8 cellular contexts compared by ENCODE assay signal in genomic region chr3:63193647-63194046, GRCh38.
DNase-seq lines count a peak whose midpoint lies in the region; TF ChIP-seq lines count a peak whose summit lies in the region.

No MANE protein-coding gene starts in this region.

- H3K27ac ChIP-seq in RWPE1, result no peak overlapping the region
- H3K27ac ChIP-seq in iPS DF 6.9 (ENCODE audit: low read length), result no peak overlapping the region

- H3K36me3 ChIP-seq in iPS DF 6.9 (ENCODE audit: control insufficient read depth, insufficient read depth, low read length), result no peaks in the 10 kb centered on the region

- TF ChIP-seq CTCF in AG09319 (IDR thresholded peaks at IDR 0.05; ENCODE audit: low read depth, low read length), result peak; percentile 61
- TF ChIP-seq CTCF in RWPE1 (conservative IDR thresholded peaks at IDR 0.05; ENCODE audit: low read depth), result peak; percentile 47

- no peak overlapping the region for H3K4me3 ChIP-seq in iPS DF 6.9 (ENCODE audit: low read length)

- no peaks in the 10 kb centered on the region for H3K27me3 ChIP-seq in iPS DF 6.9 (ENCODE audit: control insufficient read depth, insufficient read depth, low read length)

- POLR2A ChIA-PET in RWPE1 (lab: Yijun Ruan, JAX; ENCODE audit: low non-redundant PET), result no interaction called here

- H3K9me3 ChIP-seq in iPS DF 6.9 (ENCODE audit: control insufficient read depth, insufficient read depth, low read length), result no peaks in the 10 kb centered on the region

- peak; percentile 3 for DNase-seq in AG09319 (ENCODE audit: extremely low read depth, low read depth)
- peak; percentile 10 for DNase-seq in HT1080 (ENCODE audit: low read depth)
- DNase-seq in RWPE1 (ENCODE audit: low spot score), result peak; percentile 13
- peak; percentile 9 for DNase-seq in iPS DF 6.9 (ENCODE audit: low read depth, low spot score)
- no peak for DNase-seq in stimulated activated CD4-positive, alpha-beta T cell treated with anti-CD3 and anti-CD28 coated beads, Interleukin-2, amount 100 ng/mL, for 24 hours
- no peak for DNase-seq in activated gamma-delta T cell (lab: John Stamatoyannopoulos, UW)
- no peak for DNase-seq in stimulated activated CD4-positive, alpha-beta T cell treated with anti-CD3 and anti-CD28 coated beads, Interleukin-12 subunit alpha, Interleukin-12 subunit beta, amount 100 ng/mL, for 4 hours
- no peak for DNase-seq in COR-L47 (lab: John Stamatoyannopoulos, UW)

- no CpG with 5 or more reads among the region's 3 CpGs for WGBS in iPS DF 6.9 (ENCODE audit: insufficient coverage, insufficient read length)

- CTCF ChIA-PET in RWPE1 (lab: Yijun Ruan, JAX), result interaction anchor here (0.6 to 0.9 kb wide), 3 partner anchors 28 to 527 kb away, joined by 3 to 6 read pairs (median 4); no protein-coding TSS in a partner anchor

- H3K4me1 ChIP-seq in iPS DF 6.9 (ENCODE audit: control insufficient read depth, insufficient read depth, low read length), result no peaks in the 10 kb centered on the region

Comparison
In these comparisons a context has a peak if more than half of its experiments do, and no peak if none do; other contexts are left out.
1. DNase-seq: peak in AG09319 (single experiment), HT1080 (single experiment), RWPE1 (single experiment) and iPS DF 6.9 (single experiment); none in stimulated activated CD4-positive, alpha-beta T cell treated with anti-CD3 and anti-CD28 coated beads, Interleukin-2, amount 100 ng/mL, for 24 hours (0 of 2), activated gamma-delta T cell (single experiment), stimulated activated CD4-positive, alpha-beta T cell treated with anti-CD3 and anti-CD28 coated beads, Interleukin-12 subunit alpha, Interleukin-12 subunit beta, amount 100 ng/mL, for 4 hours (single experiment) and COR-L47 (single experiment).